25 cellular contexts compared by ENCODE assay signal in genomic region chr22:48083502-48083901, GRCh38.
DNase-seq lines count a peak whose midpoint lies in the region; ATAC-seq, FAIRE-seq and TF ChIP-seq lines count a peak whose summit lies in the region.
"Had no signal": no experiment of that assay in that cellular context is flagged by ENCODE, and none has a peak within 500 bp of the region (broad histone marks: within the 10 kb centered on the region; RNA-seq: fewer than 3 reads in every experiment).

No MANE protein-coding gene starts in this region.

- SMC1A ChIA-PET in GM12878 (lab: Charles Lee; ENCODE audit: uncharacterized antibody, unreplicated experiment): interaction anchor here (0.9 to 1.1 kb wide), 2 partner anchors 9 to 10 kb away, joined by 3 to 4 read pairs; no protein-coding TSS in a partner anchor

- peaks cover 20% of the 10 kb centered on the region for H3K4me1 ChIP-seq in GM12878 (ENCODE audit: control insufficient read depth, insufficient read depth, low read length)
- H3K4me1 ChIP-seq: esophagus muscularis mucosa, uterus had no signal

- no peak overlapping the region for H3K27ac Mint-ChIP-seq in stimulated activated effector memory CD8-positive, alpha-beta T cell treated with anti-CD3 and anti-CD28 coated beads, Interleukin-12 subunit alpha, Interleukin-12 subunit beta, amount 100 ng/mL, for 72 hours
- H3K27ac Mint-ChIP-seq: activated naive CD4-positive, alpha-beta T cell treated with anti-CD3 and anti-CD28 coated beads for 36 hours had no signal

- no peak overlapping the region for H3K4me3 Mint-ChIP-seq in stimulated activated effector memory CD8-positive, alpha-beta T cell treated with anti-CD3 and anti-CD28 coated beads, Interleukin-12 subunit alpha, Interleukin-12 subunit beta, amount 100 ng/mL, for 72 hours
- H3K4me3 Mint-ChIP-seq: activated naive CD4-positive, alpha-beta T cell treated with anti-CD3 and anti-CD28 coated beads for 36 hours had no signal

- H3K4me3 ChIP-seq in GM06990 (replicated peaks; ENCODE audit: low read depth, low read length) (no peak overlapping the region), GM12878 (no peak overlapping the region)
- H3K4me3 ChIP-seq: esophagus muscularis mucosa, thoracic aorta, uterus had no signal

- H3K36me3 ChIP-seq in GM06990 (ENCODE audit: control insufficient read depth, insufficient read depth, low read length) (no peaks in the 10 kb centered on the region), GM12878 (ENCODE audit: control insufficient read depth in 2 of 2, insufficient read depth in 2 of 2, low read length in 1 of 2) (no peaks in the 10 kb centered on the region)
- H3K36me3 ChIP-seq: esophagus muscularis mucosa, thoracic aorta, uterus had no signal

- POLR2A ChIA-PET in GM12878 (lab: Charles Lee): no interaction called here

- no peak overlapping the region for H3K27ac ChIP-seq in GM12878 (ENCODE audit: control insufficient read depth, insufficient read depth)
- H3K27ac ChIP-seq: esophagus muscularis mucosa, RWPE1, thoracic aorta, uterus had no signal

- DNase-seq in GM06990 (ENCODE audit: extremely low read depth, insufficient read length) (peak; percentile 30), GM12878 (ENCODE audit: low read depth, low spot score) (no peak), islet precursor cell (no peak), NCI-H1105 treated with DMSO at 0.1 percent for 48 hours (lab: John Stamatoyannopoulos, UW) (no peak)
- DNase-seq in stimulated activated effector memory CD8-positive, alpha-beta T cell treated with anti-CD3 and anti-CD28 coated beads, Interleukin-12 subunit alpha, Interleukin-12 subunit beta, amount 100 ng/mL, for 72 hours (ENCODE audit: low spot score in 2 of 2): no peak
- DNase-seq: activated CD4-positive, alpha-beta T cell treated with anti-CD3 and anti-CD28 coated beads for 48 hours; activated naive CD4-positive, alpha-beta T cell treated with anti-CD3 and anti-CD28 coated beads for 36 hours; foreskin melanocyte; Kasumi-1; naive B cell; NCI-H1048; NCI-H187 treated with DMSO at 0.1 percent for 48 hours; NCI-H526 treated with DMSO at 0.1 percent for 48 hours; stimulated activated CD4-positive, alpha-beta T cell treated with anti-CD3 and anti-CD28 coated beads, Interleukin-2, amount 100 ng/mL, for 48 hours; stimulated activated naive CD4-positive, alpha-beta T cell treated with Interleukin-2 at 50 U/mL for 16 hours; uterus had no signal

- H3K27me3 ChIP-seq in GM06990 (replicated peaks; ENCODE audit: control insufficient read depth, insufficient read depth, low read length): no peaks in the 10 kb centered on the region
- H3K27me3 ChIP-seq in GM12878 (replicated peaks in 1 of 2; ENCODE audit: control insufficient read depth in 2 of 2, insufficient read depth in 2 of 2, low read length in 1 of 2): no peaks in the 10 kb centered on the region
- H3K27me3 ChIP-seq: uterus had no signal

- peak overlapping the region; percentile 77 for H3K4me2 ChIP-seq in GM12878 (ENCODE audit: control insufficient read depth, insufficient read depth)

- H3K36me3 Mint-ChIP-seq in stimulated activated effector memory CD8-positive, alpha-beta T cell treated with anti-CD3 and anti-CD28 coated beads, Interleukin-12 subunit alpha, Interleukin-12 subunit beta, amount 100 ng/mL, for 72 hours: peaks cover 20% of the 10 kb centered on the region
- H3K36me3 Mint-ChIP-seq: naive B cell had no signal

- no peaks in the 10 kb centered on the region for H3K9me3 Mint-ChIP-seq in stimulated activated effector memory CD8-positive, alpha-beta T cell treated with anti-CD3 and anti-CD28 coated beads, Interleukin-12 subunit alpha, Interleukin-12 subunit beta, amount 100 ng/mL, for 72 hours
- H3K9me3 Mint-ChIP-seq: activated naive CD4-positive, alpha-beta T cell treated with anti-CD3 and anti-CD28 coated beads for 36 hours; naive B cell had no signal

- H3K9me3 ChIP-seq in GM12878 (replicated peaks; ENCODE audit: control insufficient read depth, insufficient read depth, low read length): no peaks in the 10 kb centered on the region
- H3K9me3 ChIP-seq: esophagus muscularis mucosa, thoracic aorta, uterus had no signal

- TF ChIP-seq EP300 in GM12878 (IDR thresholded peaks at IDR 0.05; ENCODE audit: borderline replicate concordance in 1 of 2, control insufficient read depth in 1 of 2, low read depth in 2 of 2, low read length in 2 of 2): no peak

- no peak for TF ChIP-seq POLR2A in GM12878 (IDR thresholded peaks at IDR 0.05; ENCODE audit: low read depth, low read length)

- no peak for TF ChIP-seq RAD21 in GM12878 (IDR thresholded peaks at IDR 0.05; ENCODE audit: insufficient read depth, low read depth, low read length)

- intact Hi-C loops in GM12878 (cut with micrococcal nuclease; ENCODE audit: unreplicated experiment): no loop called here

- CTCF ChIA-PET in GM12878 (lab: Yijun Ruan, JAX): interaction anchor here (1.6 kb wide), 1 partner anchor 12 kb away, joined by 3 read pairs; no protein-coding TSS in a partner anchor

- 19% methylated on average over 10 of the region's 10 CpGs for WGBS in GM12878 (ENCODE audit: insufficient coverage, insufficient replicate concordance, low lambda C conversion rate, missing lambda C conversion rate)

- no peaks in the 10 kb centered on the region for H3K79me2 ChIP-seq in GM12878 (ENCODE audit: control insufficient read depth, insufficient read depth, low read length)

- BruUV-seq in GM12878 (replicated peaks; lab: Mats Ljungman, UMichigan): no TSS peak

- H3K9ac ChIP-seq in GM12878 (ENCODE audit: control insufficient read depth, insufficient read depth, low read length): no peak overlapping the region

- in situ Hi-C loops in GM12878 (cut with MboI): loop anchor here (25.0 kb wide), 1 partner anchor 1321 kb away; the partner anchor contains the start of gene TBC1D22A

- H2AFZ ChIP-seq in GM12878 (ENCODE audit: control insufficient read depth, low read depth, low read length): no peak overlapping the region

- peak; percentile 13 for FAIRE-seq in GM12878 (lab: Jason Lieb, UNC)
- FAIRE-seq: bronchial epithelial cell, colon had no signal

- TF ChIP-seq CTCF in GM06990 (IDR thresholded peaks at IDR 0.05; ENCODE audit: insufficient read depth, low read length, poor library complexity, severe bottlenecking): no peak
- no peak for TF ChIP-seq CTCF in GM12878 (IDR thresholded peaks at IDR 0.05 in 2 of 3, conservative IDR thresholded peaks at IDR 0.05 in 1 of 3; ENCODE audit: control insufficient read depth in 2 of 3, extremely low read depth in 1 of 3, insufficient read depth in 1 of 3, low read depth in 3 of 3, low read length in 3 of 3)

- no peaks in the 10 kb centered on the region for H4K20me1 ChIP-seq in GM12878 (ENCODE audit: control insufficient read depth, insufficient read depth)

- RAD21 ChIA-PET in GM12878 (lab: Charles Lee; ENCODE audit: unreplicated experiment): no interaction called here

- ATAC-seq in GM21447 (IDR thresholded peaks at IDR 0.05; ENCODE audit: unreplicated experiment): peak; percentile 16
- peak; percentile 23 for ATAC-seq in HG03066 (IDR thresholded peaks at IDR 0.05; ENCODE audit: low read depth, unreplicated experiment)
- peak; percentile 47 for ATAC-seq in GM12878
- ATAC-seq in stimulated activated effector memory CD8-positive, alpha-beta T cell treated with anti-CD3 and anti-CD28 coated beads, Interleukin-12 subunit alpha, Interleukin-12 subunit beta, amount 100 ng/mL, for 72 hours: no peak
- ATAC-seq in HG02763 (IDR thresholded peaks at IDR 0.05; ENCODE audit: unreplicated experiment): no peak
- ATAC-seq: left lobe of liver had no signal

- H3K4me1 Mint-ChIP-seq in stimulated activated effector memory CD8-positive, alpha-beta T cell treated with anti-CD3 and anti-CD28 coated beads, Interleukin-12 subunit alpha, Interleukin-12 subunit beta, amount 100 ng/mL, for 72 hours: peaks cover 52% of the 10 kb centered on the region

TF ChIP-seq in GM12878, 131 proteins besides CTCF, POLR2A, EP300 and RAD21:
- TF ChIP-seq ATF3 (IDR thresholded peaks at IDR 0.05; ENCODE audit: borderline replicate concordance, extremely low read depth, low read depth, low read length) (no peak), CEBPZ (IDR thresholded peaks at IDR 0.05; ENCODE audit: low read depth, low read length) (no peak), PKNOX1 (IDR thresholded peaks at IDR 0.05) (peak; percentile 55)

Comparison
In these comparisons a context has a peak if more than half of its experiments do, and no peak if none do; other contexts are left out.
1. ATAC-seq: peak in GM21447 (single experiment), HG03066 (single experiment) and GM12878 (single experiment); none in stimulated activated effector memory CD8-positive, alpha-beta T cell treated with anti-CD3 and anti-CD28 coated beads, Interleukin-12 subunit alpha, Interleukin-12 subunit beta, amount 100 ng/mL, for 72 hours (single experiment) and HG02763 (single experiment).